ENCODE assay signal across 9 cellular contexts in genomic region chr9:124863371-124863831, GRCh38. TPM values are rescaled to one million over a fixed set of nuclear protein-coding genes. Genes with fewer than 3 reads are reported as not detected.
DNase-seq lines count a peak whose midpoint lies in the region; ATAC-seq and TF ChIP-seq lines count a peak whose summit lies in the region.
"Had no signal": no experiment of that assay in that cellular context is flagged by ENCODE, and none has a peak within 500 bp of the region (broad histone marks: within the 10 kb centered on the region; RNA-seq: fewer than 3 reads in every experiment).

No MANE protein-coding gene starts in this region.

- H3K36me3 Mint-ChIP-seq in T-helper 2 cell treated with Interferon-gamma antibody and Interleukin-4, amounts not matched to agents 5 μg/mL and 100 μg/mL, for 36 hours (ENCODE audit: low read depth): peaks cover 34% of the 10 kb centered on the region

- TF ChIP-seq CTCF in RWPE1 (conservative IDR thresholded peaks at IDR 0.05; ENCODE audit: low read depth) (no peak), gastroesophageal sphincter (IDR thresholded peaks at IDR 0.05) (no peak)

- no peaks in the 10 kb centered on the region for H3K27me3 Mint-ChIP-seq in T-helper 2 cell treated with Interferon-gamma antibody and Interleukin-4, amounts not matched to agents 5 μg/mL and 100 μg/mL, for 36 hours (ENCODE audit: low read depth)
- H3K27me3 Mint-ChIP-seq: stimulated activated naive CD8-positive, alpha-beta T cell treated with anti-CD3 and anti-CD28 coated beads, Interleukin-15, amount 100 ng/mL, for 72 hours had no signal

- H3K27ac Mint-ChIP-seq in T-helper 2 cell treated with Interferon-gamma antibody and Interleukin-4, amounts not matched to agents 5 μg/mL and 100 μg/mL, for 36 hours: peak overlapping the region; percentile 49
- H3K27ac Mint-ChIP-seq: stimulated activated naive CD8-positive, alpha-beta T cell treated with anti-CD3 and anti-CD28 coated beads, Interleukin-15, amount 100 ng/mL, for 72 hours had no signal

- peak overlapping the region; percentile 99 for H3K27ac ChIP-seq in RWPE1
- peak overlapping the region in 3 of 4 donors; percentile 13 to 92 (median 91) for H3K27ac ChIP-seq in gastroesophageal sphincter
- H3K27ac ChIP-seq in skin epidermis: peak overlapping the region in 20 of 21 experiments; percentile 76 to 100 (median 96)

- POLR2A ChIA-PET in RWPE1 (lab: Yijun Ruan, JAX; ENCODE audit: low non-redundant PET): interaction anchor here (1.6 kb wide), 1 partner anchor 9 kb away, joined by 14 read pairs; no protein-coding TSS in a partner anchor

- peaks cover 0 to 50% (median 18%) of the 10 kb centered on the region in 3 donors for H3K4me1 ChIP-seq in gastroesophageal sphincter

- peaks cover 30% of the 10 kb centered on the region for H3K4me1 Mint-ChIP-seq in T-helper 2 cell treated with Interferon-gamma antibody and Interleukin-4, amounts not matched to agents 5 μg/mL and 100 μg/mL, for 36 hours (ENCODE audit: low read depth)

- TF ChIP-seq EP300 in gastroesophageal sphincter (IDR thresholded peaks at IDR 0.05): no peak

- no peak for ATAC-seq in gastroesophageal sphincter
- no peak for ATAC-seq in GM19467 (IDR thresholded peaks at IDR 0.05; ENCODE audit: unreplicated experiment)
- ATAC-seq: stimulated activated naive CD8-positive, alpha-beta T cell treated with anti-CD3 and anti-CD28 coated beads, Interleukin-15, amount 100 ng/mL, for 72 hours had no signal

- H3K4me3 ChIP-seq in gastroesophageal sphincter: no peak overlapping the region
- H3K4me3 ChIP-seq in skin epidermis: no peak overlapping the region

- CTCF ChIA-PET in RWPE1 (lab: Yijun Ruan, JAX): interaction anchor here (0.6 to 2.9 kb wide), 4 partner anchors 11 to 280 kb away, joined by 3 to 27 read pairs (median 4); partner anchors contain the start of genes SCAI and WDR38

- no peak for TF ChIP-seq POLR2A in gastroesophageal sphincter (IDR thresholded peaks at IDR 0.05)

- H3K36me3 ChIP-seq in gastroesophageal sphincter: peaks cover 0 to 22% of the 10 kb centered on the region in 2 donors

- WGBS in gastroesophageal sphincter (ENCODE audit: low coverage in 1 of 2), 2 donors: 55 to 56% methylated on average over 3 to 6 of the region's 7 CpGs

- H3K4me3 Mint-ChIP-seq in T-helper 2 cell treated with Interferon-gamma antibody and Interleukin-4, amounts not matched to agents 5 μg/mL and 100 μg/mL, for 36 hours: peak overlapping the region; percentile 68

- H3K9me3 Mint-ChIP-seq in T-helper 2 cell treated with Interferon-gamma antibody and Interleukin-4, amounts not matched to agents 5 μg/mL and 100 μg/mL, for 36 hours: no peaks in the 10 kb centered on the region
- H3K9me3 Mint-ChIP-seq: stimulated activated naive CD8-positive, alpha-beta T cell treated with anti-CD3 and anti-CD28 coated beads, Interleukin-15, amount 100 ng/mL, for 72 hours had no signal

- H3K9me3 ChIP-seq in gastroesophageal sphincter: no peaks in the 10 kb centered on the region

- H3K27me3 ChIP-seq in gastroesophageal sphincter: no peaks in the 10 kb centered on the region

- DNase-seq in T-helper 2 cell treated with Interferon-gamma antibody and Interleukin-4, amounts not matched to agents 5 μg/mL and 100 μg/mL, for 36 hours (ENCODE audit: low spot score): no peak
- DNase-seq in T-helper 2 cell (no peak), RWPE1 (ENCODE audit: low spot score) (peak; percentile 94), inferior parietal cortex (ENCODE audit: extremely low spot score) (no peak), globus pallidus (ENCODE audit: low spot score) (no peak)
- DNase-seq: stimulated activated naive CD8-positive, alpha-beta T cell treated with anti-CD3 and anti-CD28 coated beads, Interleukin-15, amount 100 ng/mL, for 72 hours had no signal

RNA-seq across cellular contexts. Expression of gene ARPC5L, which starts 1.5 kb away (rescaled TPM):
- 10 to 100 TPM; 19.9 to 27.6 (median 20.3) TPM for total RNA-seq in gastroesophageal sphincter

RNA-seq across cellular contexts. Expression of gene RPL35, which starts 1.6 kb away (rescaled TPM):
- 1,000 to 10,000 TPM; 1,026 to 2,785 (median 2,065) TPM for total RNA-seq in gastroesophageal sphincter

RNA-seq across cellular contexts. Expression of gene WDR38, which starts 10.1 kb away (rescaled TPM):
- not detected for total RNA-seq in gastroesophageal sphincter
